ENCODE assay signal across 10 cellular contexts in genomic region chr12:13024151-13024946, GRCh38. TPM values are rescaled to one million over a fixed set of nuclear protein-coding genes. Genes with fewer than 3 reads are reported as not detected.
DNase-seq lines count a peak whose midpoint lies in the region; TF ChIP-seq lines count a peak whose summit lies in the region.
"Had no signal": no experiment of that assay in that cellular context is flagged by ENCODE, and none has a peak within 500 bp of the region (broad histone marks: within the 10 kb centered on the region; RNA-seq: fewer than 3 reads in every experiment).

No MANE protein-coding gene starts in this region.

- H3F3A ChIP-seq in DOHH2 (ENCODE audit: control insufficient read depth, insufficient read depth) (no peaks in the 10 kb centered on the region), MM.1S (ENCODE audit: insufficient read depth, low read length) (no peaks in the 10 kb centered on the region)

- H3K79me2 ChIP-seq in DOHH2 (ENCODE audit: control insufficient read depth, low read length): no peaks in the 10 kb centered on the region
- H3K79me2 ChIP-seq in MM.1S (ENCODE audit: low read length): no peaks in the 10 kb centered on the region
- no peaks in the 10 kb centered on the region for H3K79me2 ChIP-seq in trophoblast cell (ENCODE audit: control insufficient read depth, insufficient read depth, low read length, poor library complexity)

- H3K9me2 ChIP-seq in DOHH2 (replicated peaks; ENCODE audit: control insufficient read depth, low read length): no peaks in the 10 kb centered on the region
- H3K9me2 ChIP-seq in MM.1S (replicated peaks; ENCODE audit: insufficient read depth, low read length): no peaks in the 10 kb centered on the region

- peaks cover 26% of the 10 kb centered on the region for H3K27me3 ChIP-seq in DOHH2 (ENCODE audit: control insufficient read depth, low read length)
- no peaks in the 10 kb centered on the region for H3K27me3 ChIP-seq in MM.1S (replicated peaks; ENCODE audit: insufficient read depth, low read length)
- H3K27me3 ChIP-seq in trophoblast cell (ENCODE audit: insufficient read depth, low read length): no peaks in the 10 kb centered on the region

- H3K9ac ChIP-seq in MM.1S (ENCODE audit: low read length): no peak overlapping the region
- H3K9ac ChIP-seq in trophoblast cell (ENCODE audit: low read length): no peak overlapping the region

- H3K4me1 ChIP-seq in DOHH2 (ENCODE audit: control insufficient read depth, low read length) (no peaks in the 10 kb centered on the region), MM.1S (ENCODE audit: low read length) (0 out of 2 replicates have a peak, but pooled peaks cover 6% of the 10 kb centered on the region), trophoblast cell (ENCODE audit: control insufficient read depth in 1 of 2, insufficient read depth in 2 of 2, low read length in 2 of 2) (no peaks in the 10 kb centered on the region)

- WGBS in trophoblast cell (ENCODE audit: extremely low coverage, insufficient coverage, insufficient read length): no CpG with 5 or more reads among the region's 7 CpGs

- H3K4me2 ChIP-seq in DOHH2 (ENCODE audit: low read length) (no peak overlapping the region), MM.1S (ENCODE audit: low read depth, low read length) (no peak overlapping the region), trophoblast cell (ENCODE audit: low read length) (no peak overlapping the region)

- no peak overlapping the region for H4K91ac ChIP-seq in trophoblast cell (ENCODE audit: low read depth, low read length)

- peak; percentile 54 for DNase-seq in MM.1S
- DNase-seq in choroid plexus epithelial cell (ENCODE audit: low read depth): peak; percentile 75
- DNase-seq in trophoblast cell: peak; percentile 32 to 58
- no peak for DNase-seq in NCI-H82 (lab: John Stamatoyannopoulos, UW)
- no peak for DNase-seq in T-helper 9 cell
- DNase-seq in kidney glomerular epithelial cell (lab: John Stamatoyannopoulos, UW): no peak
- no peak for DNase-seq in NCI-H2107 (lab: John Stamatoyannopoulos, UW)
- DNase-seq: immature natural killer cell, NCI-H2081 treated with DMSO at 0.1 percent for 48 hours had no signal

- H3K4me3 ChIP-seq in DOHH2 (ENCODE audit: low read length) (no peak overlapping the region), MM.1S (ENCODE audit: low read length) (no peak overlapping the region), choroid plexus epithelial cell (ENCODE audit: low read depth, low read length) (no peak overlapping the region), trophoblast cell (ENCODE audit: low read depth, low read length) (no peak overlapping the region)

- H3K9me3 ChIP-seq in DOHH2 (ENCODE audit: control insufficient read depth, insufficient read depth, low read length) (no peaks in the 10 kb centered on the region), MM.1S (replicated peaks; ENCODE audit: insufficient read depth, low read length) (no peaks in the 10 kb centered on the region), trophoblast cell (ENCODE audit: insufficient read depth, low read depth, low read length) (no peaks in the 10 kb centered on the region)

- no peaks in the 10 kb centered on the region for H3K79me1 ChIP-seq in trophoblast cell (ENCODE audit: low read length)

- H2BK5ac ChIP-seq in trophoblast cell (ENCODE audit: low read depth, low read length, poor library complexity): no peak overlapping the region

- H4K12ac ChIP-seq in trophoblast cell (ENCODE audit: low read depth, low read length): no peak overlapping the region

- H4K20me1 ChIP-seq in DOHH2 (ENCODE audit: control insufficient read depth, insufficient read depth, low read depth, low read length): no peaks in the 10 kb centered on the region
- H4K20me1 ChIP-seq in MM.1S (ENCODE audit: insufficient read depth, low read length): no peaks in the 10 kb centered on the region

- H2AK5ac ChIP-seq in trophoblast cell (ENCODE audit: low read length): no peak overlapping the region

- H2AFZ ChIP-seq in MM.1S (ENCODE audit: low read length): no peak overlapping the region
- H2AFZ ChIP-seq in trophoblast cell (ENCODE audit: insufficient read depth, low read length, poor library complexity): no peak overlapping the region

- H3K27ac ChIP-seq in DOHH2 (ENCODE audit: low read depth, low read length) (no peak overlapping the region), MM.1S (ENCODE audit: low read length) (no peak overlapping the region), trophoblast cell (ENCODE audit: low read depth, low read length) (no peak overlapping the region)

- TF ChIP-seq CTCF in DOHH2 (IDR thresholded peaks at IDR 0.05; ENCODE audit: low read depth, low read length, poor library complexity, severe bottlenecking): peak; percentile 30
- peak; percentile 59 for TF ChIP-seq CTCF in MM.1S (IDR thresholded peaks at IDR 0.05; ENCODE audit: low read length)
- TF ChIP-seq CTCF in choroid plexus epithelial cell (conservative IDR thresholded peaks at IDR 0.05; ENCODE audit: low read depth, low read length): peak; percentile 64

- no peak overlapping the region for H2BK12ac ChIP-seq in trophoblast cell (ENCODE audit: low read length)

- H4K8ac ChIP-seq in trophoblast cell (ENCODE audit: low read depth, low read length): no peak overlapping the region

- H3K36me3 ChIP-seq in DOHH2 (ENCODE audit: control insufficient read depth, low read length) (no peaks in the 10 kb centered on the region), MM.1S (replicated peaks; ENCODE audit: insufficient read depth, low read length) (no peaks in the 10 kb centered on the region), trophoblast cell (ENCODE audit: control insufficient read depth in 1 of 2, insufficient read depth in 2 of 2, low read length in 2 of 2) (no peaks in the 10 kb centered on the region)

- no peak overlapping the region for H3K23ac ChIP-seq in trophoblast cell (ENCODE audit: low read length)

- H3K18ac ChIP-seq in trophoblast cell (ENCODE audit: low read length): no peak overlapping the region

- no peak overlapping the region for H2BK120ac ChIP-seq in trophoblast cell (ENCODE audit: insufficient read depth, low read length, poor library complexity)

- no peak overlapping the region for H3K14ac ChIP-seq in trophoblast cell (ENCODE audit: low read length)

- H3K4ac ChIP-seq in trophoblast cell (ENCODE audit: low read depth, low read length): no peak overlapping the region

RNA-seq across cellular contexts. Expression of gene FAM234B, which starts 19.8 kb away (rescaled TPM):
- polyA plus RNA-seq in trophoblast cell (2013): 2.9 and 3.1 TPM in 2 replicates

RNA-seq across cellular contexts. Expression of gene HEBP1, which starts 24.3 kb away (rescaled TPM):
- 84.9 and 94.4 TPM in 2 replicates for polyA plus RNA-seq in trophoblast cell (2013)

Comparison
In these comparisons a context has a peak if more than half of its experiments do, and no peak if none do; other contexts are left out.
1. DNase-seq: peak in MM.1S (single experiment), choroid plexus epithelial cell (single experiment) and trophoblast cell (2 of 2); none in NCI-H82 (single experiment), T-helper 9 cell (single experiment), kidney glomerular epithelial cell (single experiment) and NCI-H2107 (single experiment).
2. Peak in every context shown above with its lines, with median percentiles within 50 percentile points of each other: CTCF ChIP-seq.